7 cellular contexts compared by ENCODE assay signal in genomic region chr17:28949185-28950016, GRCh38. TPM values are rescaled to one million over a fixed set of nuclear protein-coding genes. Genes with fewer than 3 reads are reported as not detected.
DNase-seq lines count a peak whose midpoint lies in the region; ATAC-seq, FAIRE-seq and TF ChIP-seq lines count a peak whose summit lies in the region.

No MANE protein-coding gene starts in this region.

- TF ChIP-seq POLR2A in GM19193 (IDR thresholded peaks at IDR 0.05; ENCODE audit: extremely low read depth, insufficient read depth, insufficient read length) (peak; percentile 45), endothelial cell of umbilical vein (IDR thresholded peaks at IDR 0.05; ENCODE audit: low read depth, low read length) (peak; percentile 72)

- H3K4me1 Mint-ChIP-seq in activated CD8-positive, alpha-beta memory T cell treated with anti-CD3 and anti-CD28 coated beads, Interleukin-2, amount 10 ng/mL, durations not matched to agents 7 days and 5 days: peaks cover 39% of the 10 kb centered on the region

- H3K27me3 ChIP-seq in endothelial cell of umbilical vein (ENCODE audit: control insufficient read depth in 2 of 2, insufficient read depth in 2 of 2, low read length in 2 of 2): no peaks in the 10 kb centered on the region
- H3K27me3 ChIP-seq in mononuclear cell (ENCODE audit: insufficient read depth, low read length): no peaks in the 10 kb centered on the region

- H3K27ac Mint-ChIP-seq in activated CD8-positive, alpha-beta memory T cell treated with anti-CD3 and anti-CD28 coated beads, Interleukin-2, amount 10 ng/mL, durations not matched to agents 7 days and 5 days: peak overlapping the region; percentile 95

- CTCF ChIA-PET in activated CD8-positive, alpha-beta memory T cell treated with anti-CD3 and anti-CD28 coated beads, Interleukin-2, amount 10 ng/mL, durations not matched to agents 7 days and 5 days (lab: Charles Lee): interaction anchor here (0.6 to 9.1 kb wide), 27 partner anchors 9 to 421 kb away, joined by 3 to 112 read pairs (median 4); partner anchors contain the start of genes BLTP2, DHRS13, FAM222B and FLOT2
- CTCF ChIA-PET in endothelial cell of umbilical vein (lab: Charles Lee): interaction anchor here (0.7 to 7.8 kb wide), 16 partner anchors 11 to 230 kb away, joined by 3 to 249 read pairs (median 5); partner anchors contain the start of genes NEK8, RPL23A and TLCD1

- POLR2A ChIA-PET in endothelial cell of umbilical vein (lab: Charles Lee): interaction anchor here (0.6 to 1.4 kb wide), 2 partner anchors 9 to 13 kb away, joined by 4 to 5 read pairs; no protein-coding TSS in a partner anchor

- peak overlapping the region; percentile 49 for H2AFZ ChIP-seq in endothelial cell of umbilical vein (ENCODE audit: low read depth, low read length)

- DNase-seq in NCI-H69 (lab: John Stamatoyannopoulos, UW) (peak; percentile 85), endothelial cell of umbilical vein (ENCODE audit: low read depth, low spot score) (peak; percentile 76)
- DNase-seq in activated CD8-positive, alpha-beta memory T cell treated with anti-CD3 and anti-CD28 coated beads, Interleukin-2, amount 10 ng/mL, durations not matched to agents 7 days and 5 days: peak; percentile 68
- peak; percentile 27 to 31 for DNase-seq in stimulated activated CD8-positive, alpha-beta memory T cell treated with anti-CD3 and anti-CD28 coated beads, Interleukin-2, amount 100 ng/mL, for 1 hour (ENCODE audit: low read depth in 2 of 2)

- peaks cover 39% of the 10 kb centered on the region for H3K4me1 ChIP-seq in endothelial cell of umbilical vein (ENCODE audit: control insufficient read depth, extremely low read depth, insufficient read depth, low read length)
- H3K4me1 ChIP-seq in mononuclear cell (ENCODE audit: insufficient read depth, low read length): peaks cover 54% of the 10 kb centered on the region

- TF ChIP-seq CTCF in endothelial cell of umbilical vein (IDR thresholded peaks at IDR 0.05; ENCODE audit: extremely low read depth in 1 of 2, insufficient read depth in 1 of 2, low read depth in 1 of 2, low read length in 2 of 2): no peak

- H3K4me2 ChIP-seq in endothelial cell of umbilical vein (ENCODE audit: insufficient read depth, low read length): peak overlapping the region; percentile 73

- intact Hi-C loops in endothelial cell of umbilical vein (cut with micrococcal nuclease): loop anchor here (1.0 to 5.0 kb wide), 3 partner anchors 23 to 141 kb away; partner anchors contain the start of gene FLOT2

- peak overlapping the region; percentile 82 for H3K27ac ChIP-seq in endothelial cell of umbilical vein (ENCODE audit: insufficient read depth, low read depth, low read length)

- H3K9me3 ChIP-seq in endothelial cell of umbilical vein (replicated peaks; ENCODE audit: control insufficient read depth, insufficient read depth, low read length) (no peaks in the 10 kb centered on the region), mononuclear cell (ENCODE audit: low read depth, low read length) (no peaks in the 10 kb centered on the region)

- ATAC-seq in activated CD8-positive, alpha-beta memory T cell treated with anti-CD3 and anti-CD28 coated beads, Interleukin-2, amount 10 ng/mL, durations not matched to agents 7 days and 5 days: no peak
- no peak for ATAC-seq in HG03442 (IDR thresholded peaks at IDR 0.05; ENCODE audit: unreplicated experiment)

- no TSS peak for BruUV-seq in endothelial cell of umbilical vein (replicated peaks; lab: Mats Ljungman, UMichigan)

- peaks cover 34% of the 10 kb centered on the region for H3K36me3 Mint-ChIP-seq in activated CD8-positive, alpha-beta memory T cell treated with anti-CD3 and anti-CD28 coated beads, Interleukin-2, amount 10 ng/mL, durations not matched to agents 7 days and 5 days

- no peaks in the 10 kb centered on the region for H3K36me3 ChIP-seq in endothelial cell of umbilical vein (ENCODE audit: control insufficient read depth in 2 of 2, extremely low read depth in 1 of 2, insufficient read depth in 2 of 2, low read length in 2 of 2)

- peak overlapping the region; percentile 85 for H3K9ac ChIP-seq in endothelial cell of umbilical vein (replicated peaks; ENCODE audit: extremely low read depth, insufficient read depth, low read length)

- peak; percentile 69 for FAIRE-seq in endothelial cell of umbilical vein (lab: Jason Lieb, UNC)

- H3K9me3 Mint-ChIP-seq in activated CD8-positive, alpha-beta memory T cell treated with anti-CD3 and anti-CD28 coated beads, Interleukin-2, amount 10 ng/mL, durations not matched to agents 7 days and 5 days (ENCODE audit: low read depth): no peaks in the 10 kb centered on the region

- no peaks in the 10 kb centered on the region for H3K27me3 Mint-ChIP-seq in activated CD8-positive, alpha-beta memory T cell treated with anti-CD3 and anti-CD28 coated beads, Interleukin-2, amount 10 ng/mL, durations not matched to agents 7 days and 5 days

- peak overlapping the region; percentile 94 for H3K4me3 Mint-ChIP-seq in activated CD8-positive, alpha-beta memory T cell treated with anti-CD3 and anti-CD28 coated beads, Interleukin-2, amount 10 ng/mL, durations not matched to agents 7 days and 5 days

- peaks cover 3% of the 10 kb centered on the region for H4K20me1 ChIP-seq in endothelial cell of umbilical vein (replicated peaks; ENCODE audit: control insufficient read depth, extremely low read depth, insufficient read depth, low read length)

- H3K4me3 ChIP-seq in endothelial cell of umbilical vein (replicated peaks in 1 of 3; ENCODE audit: insufficient read depth in 1 of 3, low read depth in 1 of 3, low read length in 3 of 3) (peak overlapping the region; percentile 74 to 95 (median 80)), mononuclear cell (ENCODE audit: low read length) (peak overlapping the region; percentile 90)

- H3K9me1 ChIP-seq in endothelial cell of umbilical vein (replicated peaks; ENCODE audit: control insufficient read depth, extremely low read depth, insufficient read depth, low read length): no peaks in the 10 kb centered on the region

- dilution Hi-C loops in endothelial cell of umbilical vein (cut with MboI; ENCODE audit: extremely low pct_ligation_motif_present, low sequenced_read_pairs): no loop called here

- peaks cover 48% of the 10 kb centered on the region for H3K79me2 ChIP-seq in endothelial cell of umbilical vein (ENCODE audit: control insufficient read depth, insufficient read depth, low read length)

TF ChIP-seq in endothelial cell of umbilical vein, 7 proteins besides CTCF, POLR2A, EP300 and RAD21 (continues in another document):
- no peak for TF ChIP-seq MYC (IDR thresholded peaks at IDR 0.05; ENCODE audit: low read depth, low read length)

RNA-seq across cellular contexts. Expression of gene PHF12, which starts 1.9 kb away (rescaled TPM):
- 10 to 100 TPM; 79.5 to 85.8 TPM for total RNA-seq in activated CD8-positive, alpha-beta memory T cell treated with anti-CD3 and anti-CD28 coated beads, Interleukin-2, amount 10 ng/mL, durations not matched to agents 7 days and 5 days
- total RNA-seq in endothelial cell of umbilical vein (36.4 and 44.2 TPM in 2 replicates), mononuclear cell (102 TPM)
- 24.3 and 26.6 TPM in 2 replicates for polyA plus RNA-seq in endothelial cell of umbilical vein
- 19.5 and 23.3 TPM in 2 replicates for polyA plus RNA-seq in endothelial cell of umbilical vein (2011; cell fraction: cytosol; rRNA removed)
- polyA plus RNA-seq in endothelial cell of umbilical vein (2011; cell fraction: nucleus; rRNA removed): 50.6 and 57.4 TPM in 2 replicates
- polyA plus RNA-seq in endothelial cell of umbilical vein (2012): 25.2 and 26.2 TPM in 2 replicates
- polyA minus RNA-seq in endothelial cell of umbilical vein: 31.8 and 35.6 TPM in 2 replicates
- 16.9 TPM for polyA minus RNA-seq in endothelial cell of umbilical vein (2011; cell fraction: cytosol; rRNA and poly(A)+ RNA removed)
- 31.7 and 34.7 TPM in 2 replicates for polyA minus RNA-seq in endothelial cell of umbilical vein (2011; cell fraction: nucleus; rRNA and poly(A)+ RNA removed)

RNA-seq across cellular contexts. Expression of gene DHRS13, which starts 46.5 kb away (rescaled TPM):
- 10 to 100 TPM; 23.1 to 25.9 TPM for total RNA-seq in activated CD8-positive, alpha-beta memory T cell treated with anti-CD3 and anti-CD28 coated beads, Interleukin-2, amount 10 ng/mL, durations not matched to agents 7 days and 5 days
- 5.6 and 7.2 TPM in 2 replicates for total RNA-seq in endothelial cell of umbilical vein
- 8.2 and 9.3 TPM in 2 replicates for polyA plus RNA-seq in endothelial cell of umbilical vein
- 7.1 and 7.3 TPM in 2 replicates for polyA plus RNA-seq in endothelial cell of umbilical vein (2011; cell fraction: cytosol; rRNA removed)
- polyA plus RNA-seq in endothelial cell of umbilical vein (2011; cell fraction: nucleus; rRNA removed): 5.3 and 6.0 TPM in 2 replicates
- polyA plus RNA-seq in endothelial cell of umbilical vein (2012): 1.5 and 1.8 TPM in 2 replicates
- 2.4 and 3.6 TPM in 2 replicates for polyA minus RNA-seq in endothelial cell of umbilical vein
- polyA minus RNA-seq in endothelial cell of umbilical vein (2011; cell fraction: cytosol; rRNA and poly(A)+ RNA removed): 10.3 TPM
- 2.5 TPM in 2 replicates for polyA minus RNA-seq in endothelial cell of umbilical vein (2011; cell fraction: nucleus; rRNA and poly(A)+ RNA removed)
- total RNA-seq in mononuclear cell: 12.0 TPM

RNA-seq across cellular contexts. Expression of gene FLOT2, which starts 51.9 kb away (rescaled TPM):
- 100 to 1,000 TPM; 143 to 191 TPM for total RNA-seq in activated CD8-positive, alpha-beta memory T cell treated with anti-CD3 and anti-CD28 coated beads, Interleukin-2, amount 10 ng/mL, durations not matched to agents 7 days and 5 days
- total RNA-seq in endothelial cell of umbilical vein: 131 and 169 TPM in 2 replicates
- 180 and 184 TPM in 2 replicates for polyA plus RNA-seq in endothelial cell of umbilical vein
- 105 TPM in 2 replicates for polyA plus RNA-seq in endothelial cell of umbilical vein (2011; cell fraction: cytosol; rRNA removed)
- 77.0 and 84.7 TPM in 2 replicates for polyA plus RNA-seq in endothelial cell of umbilical vein (2011; cell fraction: nucleus; rRNA removed)
- 76.8 and 86.5 TPM in 2 replicates for polyA plus RNA-seq in endothelial cell of umbilical vein (2012)
- polyA minus RNA-seq in endothelial cell of umbilical vein: 187 and 214 TPM in 2 replicates
- 70.7 TPM for polyA minus RNA-seq in endothelial cell of umbilical vein (2011; cell fraction: cytosol; rRNA and poly(A)+ RNA removed)
- polyA minus RNA-seq in endothelial cell of umbilical vein (2011; cell fraction: nucleus; rRNA and poly(A)+ RNA removed): 24.4 and 26.2 TPM in 2 replicates
- 52.7 TPM for total RNA-seq in mononuclear cell

RNA-seq across cellular contexts. Expression of gene SEZ6, which starts 56.4 kb away (rescaled TPM):
- not detected for total RNA-seq in activated CD8-positive, alpha-beta memory T cell treated with anti-CD3 and anti-CD28 coated beads, Interleukin-2, amount 10 ng/mL, durations not matched to agents 7 days and 5 days
- not detected in 2 replicates for total RNA-seq in endothelial cell of umbilical vein
- not detected in 2 replicates for polyA plus RNA-seq in endothelial cell of umbilical vein
- not detected in 2 replicates for polyA plus RNA-seq in endothelial cell of umbilical vein (2011; cell fraction: cytosol; rRNA removed)
- polyA plus RNA-seq in endothelial cell of umbilical vein (2011; cell fraction: nucleus; rRNA removed): not detected in 2 replicates
- not detected in 2 replicates for polyA plus RNA-seq in endothelial cell of umbilical vein (2012)
- not detected in 2 replicates for polyA minus RNA-seq in endothelial cell of umbilical vein
- not detected for polyA minus RNA-seq in endothelial cell of umbilical vein (2011; cell fraction: cytosol; rRNA and poly(A)+ RNA removed)
- polyA minus RNA-seq in endothelial cell of umbilical vein (2011; cell fraction: nucleus; rRNA and poly(A)+ RNA removed): not detected in 2 replicates
- 0.94 TPM for total RNA-seq in mononuclear cell

Comparison
In these comparisons a context has a peak if more than half of its experiments do, and no peak if none do; other contexts are left out.
1. DNase-seq: peak in every context shown above with its lines; median percentile 85 in NCI-H69; 76 in endothelial cell of umbilical vein; 68 in activated CD8-positive, alpha-beta memory T cell treated with anti-CD3 and anti-CD28 coated beads, Interleukin-2, amount 10 ng/mL, durations not matched to agents 7 days and 5 days; 29 in stimulated activated CD8-positive, alpha-beta memory T cell treated with anti-CD3 and anti-CD28 coated beads, Interleukin-2, amount 100 ng/mL, for 1 hour.